In the genomic region with DNA sequence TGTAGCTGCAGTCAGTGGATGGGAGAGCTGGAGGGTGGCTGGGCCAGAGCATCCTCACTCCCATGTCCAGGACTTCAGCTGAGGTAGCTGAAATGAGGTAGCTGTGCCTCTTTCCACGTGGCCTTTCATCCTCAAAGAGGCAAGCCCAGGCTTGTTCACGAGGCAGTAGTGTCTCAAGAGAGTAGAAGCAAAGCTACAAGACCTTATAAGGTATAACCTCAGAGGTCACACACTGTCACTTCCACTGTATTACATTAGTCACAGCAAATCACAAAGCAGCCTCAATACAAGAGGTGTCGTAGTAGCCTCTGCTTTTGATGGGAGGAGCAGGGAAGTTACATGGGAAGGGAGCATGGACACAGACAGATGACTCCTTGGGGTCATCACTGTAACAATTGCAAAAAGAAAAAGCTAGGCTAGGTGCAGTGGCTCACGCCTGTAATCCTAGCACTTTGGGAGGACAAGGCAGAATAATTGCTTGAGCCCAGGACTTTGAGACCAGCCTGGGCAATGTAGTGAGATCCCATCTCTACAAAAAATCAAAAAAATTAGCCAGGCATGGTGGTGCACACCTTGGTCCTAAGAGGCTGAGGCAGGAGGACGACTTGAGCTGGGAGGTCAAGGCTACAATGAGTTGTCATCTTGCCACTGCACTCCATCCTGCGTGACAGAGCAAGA, we compare ENCODE assay signal across 15 cellular contexts.
DNase-seq lines count a peak whose midpoint lies in the region; ATAC-seq, FAIRE-seq and TF ChIP-seq lines count a peak whose summit lies in the region.
"Had no signal": no experiment of that assay in that cellular context is flagged by ENCODE, and none has a peak within 500 bp of the region (broad histone marks: within the 10 kb centered on the region; RNA-seq: fewer than 3 reads in every experiment).

No MANE protein-coding gene starts in this region.

- H3K79me2 ChIP-seq in astrocyte (ENCODE audit: insufficient read depth, low read length), result no peaks in the 10 kb centered on the region

- intact Hi-C loops in activated naive CD4-positive, alpha-beta T cell treated with anti-CD3 and anti-CD28 coated beads for 36 hours (cut with micrococcal nuclease), result no loop called here
- intact Hi-C loops in posterior vena cava (cut with DNase I), result no loop called here

- ATAC-seq in HG03442 (IDR thresholded peaks at IDR 0.05; ENCODE audit: unreplicated experiment), result peak; percentile 78
- ATAC-seq in stimulated activated memory B cell treated with anti-CD40 and anti-IgM and Interleukin-4, amounts not matched to agents 10 μg/mL and 1 μg/mL and 100 μg/mL, for 72 hours, result peak; percentile 53

- no peak for TF ChIP-seq CTCF in astrocyte (IDR thresholded peaks at IDR 0.05; ENCODE audit: insufficient read depth, low read depth, low read length)

- no peak overlapping the region for H3K4me3 Mint-ChIP-seq in activated naive CD4-positive, alpha-beta T cell treated with anti-CD3 and anti-CD28 coated beads for 36 hours
- no peak overlapping the region for H3K4me3 Mint-ChIP-seq in astrocyte (ENCODE audit: unreplicated experiment)
- H3K4me3 Mint-ChIP-seq in stimulated activated memory B cell treated with anti-CD40 and anti-IgM and Interleukin-4, amounts not matched to agents 10 μg/mL and 1 μg/mL and 100 μg/mL, for 72 hours, result no peak overlapping the region

- H3K27ac Mint-ChIP-seq in activated naive CD4-positive, alpha-beta T cell treated with anti-CD3 and anti-CD28 coated beads for 36 hours, result peak overlapping the region; percentile 74
- peak overlapping the region; percentile 69 for H3K27ac Mint-ChIP-seq in astrocyte (ENCODE audit: unreplicated experiment)
- H3K27ac Mint-ChIP-seq in stimulated activated memory B cell treated with anti-CD40 and anti-IgM and Interleukin-4, amounts not matched to agents 10 μg/mL and 1 μg/mL and 100 μg/mL, for 72 hours, result no peak overlapping the region

- H3K4me1 ChIP-seq in astrocyte (ENCODE audit: insufficient read depth, low read length), result no peaks in the 10 kb centered on the region
- H3K4me1 ChIP-seq: ascending aorta, esophagus muscularis mucosa, SJCRH30, transverse colon had no signal

- H3K9me3 Mint-ChIP-seq in activated naive CD4-positive, alpha-beta T cell treated with anti-CD3 and anti-CD28 coated beads for 36 hours, result peaks cover 2% of the 10 kb centered on the region
- peaks cover 19% of the 10 kb centered on the region for H3K9me3 Mint-ChIP-seq in astrocyte (ENCODE audit: unreplicated experiment)
- H3K9me3 Mint-ChIP-seq in stimulated activated memory B cell treated with anti-CD40 and anti-IgM and Interleukin-4, amounts not matched to agents 10 μg/mL and 1 μg/mL and 100 μg/mL, for 72 hours, result peaks cover 14% of the 10 kb centered on the region

- FAIRE-seq in astrocyte (lab: Jason Lieb, UNC), result no peak

- H2AFZ ChIP-seq in astrocyte (ENCODE audit: low read depth, low read length), result peak overlapping the region; percentile 58

- no peaks in the 10 kb centered on the region for H3K27me3 ChIP-seq in astrocyte (ENCODE audit: insufficient read depth, low read length)
- H3K27me3 ChIP-seq: ascending aorta, esophagus muscularis mucosa, neutrophil, SJCRH30, transverse colon had no signal

- no peaks in the 10 kb centered on the region for H3K27me3 Mint-ChIP-seq in activated naive CD4-positive, alpha-beta T cell treated with anti-CD3 and anti-CD28 coated beads for 36 hours (ENCODE audit: low read depth)
- H3K27me3 Mint-ChIP-seq in astrocyte (ENCODE audit: low read depth, unreplicated experiment), result no peaks in the 10 kb centered on the region
- H3K27me3 Mint-ChIP-seq in stimulated activated memory B cell treated with anti-CD40 and anti-IgM and Interleukin-4, amounts not matched to agents 10 μg/mL and 1 μg/mL and 100 μg/mL, for 72 hours, result no peaks in the 10 kb centered on the region

- DNase-seq in activated naive CD4-positive, alpha-beta T cell treated with anti-CD3 and anti-CD28 coated beads for 36 hours, result peak; percentile 6
- DNase-seq in activated naive CD4-positive, alpha-beta T cell treated with Interleukin-2 at 50 U/mL for 16 hours, result no peak
- DNase-seq in astrocyte (ENCODE audit: low read depth), result peak; percentile 20
- no peak for DNase-seq in posterior vena cava (ENCODE audit: low spot score)
- DNase-seq in germinal center (ENCODE audit: low spot score), result no peak
- no peak for DNase-seq in DMS79 (lab: John Stamatoyannopoulos, UW)
- DNase-seq: left cardiac atrium; SJCRH30; stimulated activated CD4-positive, alpha-beta T cell treated with anti-CD3 and anti-CD28 coated beads, Interleukin-4, amount 100 ng/mL, for 24 hours; transverse colon had no signal

- no peak overlapping the region for H3K4me2 ChIP-seq in astrocyte (ENCODE audit: low read length)

- H3K9me3 ChIP-seq in astrocyte (ENCODE audit: insufficient read depth, low read depth, low read length), result no peaks in the 10 kb centered on the region
- H3K9me3 ChIP-seq: neutrophil, SJCRH30, transverse colon had no signal

- no peaks in the 10 kb centered on the region for H4K20me1 ChIP-seq in astrocyte (ENCODE audit: insufficient read depth, low read length)

- no peaks in the 10 kb centered on the region for H3K36me3 ChIP-seq in astrocyte (ENCODE audit: insufficient read depth, low read length)
- H3K36me3 ChIP-seq: ascending aorta, esophagus muscularis mucosa, neutrophil, SJCRH30, transverse colon had no signal

- no peak overlapping the region for H3K4me3 ChIP-seq in astrocyte (ENCODE audit: insufficient read depth, low read depth, low read length)
- H3K4me3 ChIP-seq: ascending aorta, esophagus muscularis mucosa, SJCRH30, transverse colon had no signal

- H3K4me1 Mint-ChIP-seq in activated naive CD4-positive, alpha-beta T cell treated with anti-CD3 and anti-CD28 coated beads for 36 hours (ENCODE audit: low read depth), result no peaks in the 10 kb centered on the region
- H3K4me1 Mint-ChIP-seq in astrocyte (ENCODE audit: low read depth, unreplicated experiment), result peaks cover 3% of the 10 kb centered on the region
- H3K4me1 Mint-ChIP-seq in stimulated activated memory B cell treated with anti-CD40 and anti-IgM and Interleukin-4, amounts not matched to agents 10 μg/mL and 1 μg/mL and 100 μg/mL, for 72 hours, result no peaks in the 10 kb centered on the region

- no peaks in the 10 kb centered on the region for H3K36me3 Mint-ChIP-seq in activated naive CD4-positive, alpha-beta T cell treated with anti-CD3 and anti-CD28 coated beads for 36 hours (ENCODE audit: low read depth)
- H3K36me3 Mint-ChIP-seq in astrocyte (ENCODE audit: low read depth, unreplicated experiment), result peaks cover 10% of the 10 kb centered on the region
- H3K36me3 Mint-ChIP-seq in stimulated activated memory B cell treated with anti-CD40 and anti-IgM and Interleukin-4, amounts not matched to agents 10 μg/mL and 1 μg/mL and 100 μg/mL, for 72 hours, result no peaks in the 10 kb centered on the region

- H3K9ac ChIP-seq in astrocyte (ENCODE audit: low read length), result no peak overlapping the region

- H3K27ac ChIP-seq in astrocyte (ENCODE audit: low read depth, low read length), result no peak overlapping the region
- H3K27ac ChIP-seq: ascending aorta, esophagus muscularis mucosa, neutrophil, SJCRH30, transverse colon had no signal

- CTCF ChIA-PET in activated naive CD4-positive, alpha-beta T cell treated with anti-CD3 and anti-CD28 coated beads for 36 hours (lab: Charles Lee), result no interaction called here

Comparison
In these comparisons a context has a peak if more than half of its experiments do, and no peak if none do; other contexts are left out.
1. DNase-seq: peak in activated naive CD4-positive, alpha-beta T cell treated with anti-CD3 and anti-CD28 coated beads for 36 hours (single experiment) and astrocyte (single experiment); none in activated naive CD4-positive, alpha-beta T cell treated with Interleukin-2 at 50 U/mL for 16 hours (single experiment), posterior vena cava (single experiment), germinal center (single experiment) and DMS79 (single experiment).